In genomic region chr7:138161600-138162081, GRCh38 we compare ENCODE assay signal across 1 cellular context.
TF ChIP-seq lines count a peak whose summit lies in the region.

No MANE protein-coding gene starts in this region.

TF ChIP-seq in HepG2, 621 proteins besides CTCF, POLR2A, EP300 and RAD21 (continued from another document and continues in another):
- TF ChIP-seq CEBPG (CRISPR knock-in tag; IDR thresholded peaks at IDR 0.05), result peak; percentile 16; the same call in 1 of the 2 replicates
- TF ChIP-seq ZNF746 (CRISPR knock-in tag; IDR thresholded peaks at IDR 0.05), result no peak
- no peak for TF ChIP-seq ZNF510 (CRISPR knock-in tag; IDR thresholded peaks at IDR 0.05; ENCODE audit: low read depth)
- peak; percentile 70 for TF ChIP-seq IRF2 (CRISPR knock-in tag; IDR thresholded peaks at IDR 0.05)
- TF ChIP-seq ZNF18 (CRISPR knock-in tag; IDR thresholded peaks at IDR 0.05; ENCODE audit: insufficient replicate concordance), result no peak
- TF ChIP-seq SMC3 (IDR thresholded peaks at IDR 0.05; ENCODE audit: low read length), result peak; percentile 99
- TF ChIP-seq NFYC (CRISPR knock-in tag; IDR thresholded peaks at IDR 0.05), result no peak
- peak in 1 of 2 experiments; percentile 56; a peak in 1 of 4 replicates for TF ChIP-seq KLF16 (CRISPR knock-in tag; IDR thresholded peaks at IDR 0.05)
- peak; percentile 57; the same call in 1 of the 2 replicates for TF ChIP-seq KMT2B (CRISPR knock-in tag; IDR thresholded peaks at IDR 0.05)
- TF ChIP-seq THAP11 (CRISPR knock-in tag; IDR thresholded peaks at IDR 0.05), result peak; percentile 63
- no peak; the same call in 1 of the 2 replicates for TF ChIP-seq ZNF782 (CRISPR knock-in tag; IDR thresholded peaks at IDR 0.05; ENCODE audit: borderline replicate concordance)
- TF ChIP-seq DNMT1 (CRISPR knock-in tag; IDR thresholded peaks at IDR 0.05), result no peak
- no peak for TF ChIP-seq NONO (IDR thresholded peaks at IDR 0.05)
- no peak for TF ChIP-seq NONO (CRISPR knock-in tag; conservative IDR thresholded peaks at IDR 0.05)
- TF ChIP-seq SALL1 (CRISPR knock-in tag; IDR thresholded peaks at IDR 0.05), result peak; percentile 88
- TF ChIP-seq ZNF598 (CRISPR knock-in tag; IDR thresholded peaks at IDR 0.05; ENCODE audit: borderline replicate concordance), result peak; percentile 55; the same call in 1 of the 2 replicates
- peak; percentile 81; the same call in 2 of the 3 replicates for TF ChIP-seq MXI1 (IDR thresholded peaks at IDR 0.05; ENCODE audit: borderline replicate concordance, low read depth, low read length)
- no peak for TF ChIP-seq KDM6A (CRISPR knock-in tag; IDR thresholded peaks at IDR 0.05; ENCODE audit: low read depth)
- TF ChIP-seq, protein P1, sequence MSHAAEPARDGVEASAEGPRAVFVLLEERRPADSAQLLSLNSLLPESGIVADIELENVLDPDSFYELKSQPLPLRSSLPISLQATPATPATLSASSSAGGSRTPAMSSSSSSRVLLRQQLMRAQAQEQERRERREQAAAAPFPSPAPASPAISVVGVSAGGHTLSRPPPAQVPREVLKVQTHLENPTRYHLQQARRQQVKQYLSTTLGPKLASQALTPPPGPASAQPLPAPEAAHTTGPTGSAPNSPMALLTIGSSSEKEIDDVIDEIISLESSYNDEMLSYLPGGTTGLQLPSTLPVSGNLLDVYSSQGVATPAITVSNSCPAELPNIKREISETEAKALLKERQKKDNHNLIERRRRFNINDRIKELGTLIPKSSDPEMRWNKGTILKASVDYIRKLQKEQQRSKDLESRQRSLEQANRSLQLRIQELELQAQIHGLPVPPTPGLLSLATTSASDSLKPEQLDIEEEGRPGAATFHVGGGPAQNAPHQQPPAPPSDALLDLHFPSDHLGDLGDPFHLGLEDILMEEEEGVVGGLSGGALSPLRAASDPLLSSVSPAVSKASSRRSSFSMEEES (CRISPR knock-in tag; IDR thresholded peaks at IDR 0.05), result 0 out of 2 replicates have a peak, but pooled peaks have one; percentile 36
- TF ChIP-seq ARID4A (CRISPR knock-in tag; IDR thresholded peaks at IDR 0.05; ENCODE audit: borderline replicate concordance), result peak; percentile 25; the same call in 1 of the 2 replicates
- TF ChIP-seq KAT8 (CRISPR knock-in tag; IDR thresholded peaks at IDR 0.05), result peak; percentile 37; the same call in 1 of the 2 replicates
- 0 out of 2 replicates have a peak, but pooled peaks have one; percentile 75 for TF ChIP-seq RFXANK (CRISPR knock-in tag; IDR thresholded peaks at IDR 0.05)
- no peak for TF ChIP-seq ZBTB38 (CRISPR knock-in tag; IDR thresholded peaks at IDR 0.05)
- peak; percentile 88; the same call in 1 of the 2 replicates for TF ChIP-seq SMYD3 (CRISPR knock-in tag; IDR thresholded peaks at IDR 0.05)
- TF ChIP-seq STAT6 (CRISPR knock-in tag; IDR thresholded peaks at IDR 0.05; ENCODE audit: borderline replicate concordance), result no peak
- TF ChIP-seq BORCS8-MEF2B (CRISPR knock-in tag; IDR thresholded peaks at IDR 0.05), result 0 out of 2 replicates have a peak, but pooled peaks have one; percentile 51
- TF ChIP-seq TFAP4 (IDR thresholded peaks at IDR 0.05; ENCODE audit: borderline replicate concordance, low read depth), result no peak
- TF ChIP-seq, protein P2, sequence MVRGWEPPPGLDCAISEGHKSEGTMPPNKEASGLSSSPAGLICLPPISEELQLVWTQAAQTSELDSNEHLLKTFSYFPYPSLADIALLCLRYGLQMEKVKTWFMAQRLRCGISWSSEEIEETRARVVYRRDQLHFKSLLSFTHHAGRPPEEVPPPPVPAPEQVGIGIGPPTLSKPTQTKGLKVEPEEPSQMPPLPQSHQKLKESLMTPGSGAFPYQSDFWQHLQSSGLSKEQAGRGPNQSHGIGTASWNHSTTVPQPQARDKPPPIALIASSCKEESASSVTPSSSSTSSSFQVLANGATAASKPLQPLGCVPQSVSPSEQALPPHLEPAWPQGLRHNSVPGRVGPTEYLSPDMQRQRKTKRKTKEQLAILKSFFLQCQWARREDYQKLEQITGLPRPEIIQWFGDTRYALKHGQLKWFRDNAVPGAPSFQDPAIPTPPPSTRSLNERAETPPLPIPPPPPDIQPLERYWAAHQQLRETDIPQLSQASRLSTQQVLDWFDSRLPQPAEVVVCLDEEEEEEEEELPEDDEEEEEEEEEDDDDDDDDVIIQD (CRISPR knock-in tag; IDR thresholded peaks at IDR 0.05; ENCODE audit: low read depth), result peak; percentile 76
- peak; percentile 32 for TF ChIP-seq RBM22 (optimal IDR thresholded peaks at IDR 0.05; ENCODE audit: low read length)
- TF ChIP-seq, protein P3, sequence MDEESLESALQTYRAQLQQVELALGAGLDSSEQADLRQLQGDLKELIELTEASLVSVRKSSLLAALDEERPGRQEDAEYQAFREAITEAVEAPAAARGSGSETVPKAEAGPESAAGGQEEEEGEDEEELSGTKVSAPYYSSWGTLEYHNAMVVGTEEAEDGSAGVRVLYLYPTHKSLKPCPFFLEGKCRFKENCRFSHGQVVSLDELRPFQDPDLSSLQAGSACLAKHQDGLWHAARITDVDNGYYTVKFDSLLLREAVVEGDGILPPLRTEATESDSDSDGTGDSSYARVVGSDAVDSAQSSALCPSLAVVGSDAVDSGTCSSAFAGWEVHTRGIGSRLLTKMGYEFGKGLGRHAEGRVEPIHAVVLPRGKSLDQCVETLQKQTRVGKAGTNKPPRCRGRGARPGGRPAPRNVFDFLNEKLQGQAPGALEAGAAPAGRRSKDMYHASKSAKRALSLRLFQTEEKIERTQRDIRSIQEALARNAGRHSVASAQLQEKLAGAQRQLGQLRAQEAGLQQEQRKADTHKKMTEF (CRISPR knock-in tag; IDR thresholded peaks at IDR 0.05), result peak; percentile 55; the same call in 1 of the 2 replicates
- peak; percentile 65; the same call in 1 of the 2 replicates for TF ChIP-seq HDAC2 (CRISPR knock-in tag; IDR thresholded peaks at IDR 0.05)
- TF ChIP-seq, protein P4, sequence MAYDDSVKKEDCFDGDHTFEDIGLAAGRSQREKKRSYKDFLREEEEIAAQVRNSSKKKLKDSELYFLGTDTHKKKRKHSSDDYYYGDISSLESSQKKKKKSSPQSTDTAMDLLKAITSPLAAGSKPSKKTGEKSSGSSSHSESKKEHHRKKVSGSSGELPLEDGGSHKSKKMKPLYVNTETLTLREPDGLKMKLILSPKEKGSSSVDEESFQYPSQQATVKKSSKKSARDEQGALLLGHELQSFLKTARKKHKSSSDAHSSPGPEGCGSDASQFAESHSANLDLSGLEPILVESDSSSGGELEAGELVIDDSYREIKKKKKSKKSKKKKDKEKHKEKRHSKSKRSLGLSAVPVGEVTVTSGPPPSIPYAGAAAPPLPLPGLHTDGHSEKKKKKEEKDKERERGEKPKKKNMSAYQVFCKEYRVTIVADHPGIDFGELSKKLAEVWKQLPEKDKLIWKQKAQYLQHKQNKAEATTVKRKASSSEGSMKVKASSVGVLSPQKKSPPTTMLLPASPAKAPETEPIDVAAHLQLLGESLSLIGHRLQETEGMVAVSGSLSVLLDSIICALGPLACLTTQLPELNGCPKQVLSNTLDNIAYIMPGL (CRISPR knock-in tag; IDR thresholded peaks at IDR 0.05; ENCODE audit: borderline replicate concordance in 1 of 2, low read depth in 1 of 2), result peak; percentile 54 to 69; a peak in 2 of 4 replicates
- TF ChIP-seq HOXA3 (CRISPR knock-in tag; IDR thresholded peaks at IDR 0.05), result peak; percentile 91
- TF ChIP-seq ZNF230 (CRISPR knock-in tag; IDR thresholded peaks at IDR 0.05), result no peak
- TF ChIP-seq PATZ1 (CRISPR knock-in tag; IDR thresholded peaks at IDR 0.05), result peak; percentile 32; the same call in 1 of the 2 replicates
- no peak for TF ChIP-seq U2AF1 (optimal IDR thresholded peaks at IDR 0.05; ENCODE audit: low read depth, low read length)
- TF ChIP-seq CAMTA2 (CRISPR knock-in tag; IDR thresholded peaks at IDR 0.05; ENCODE audit: borderline replicate concordance), result no peak
- no peak for TF ChIP-seq ZNF274 (CRISPR knock-in tag; IDR thresholded peaks at IDR 0.05)
- peak; percentile 56; the same call in 1 of the 2 replicates for TF ChIP-seq BRD4 (CRISPR knock-in tag; IDR thresholded peaks at IDR 0.05)
- peak; percentile 74; the same call in 1 of the 2 replicates for TF ChIP-seq SMAD3 (CRISPR knock-in tag; IDR thresholded peaks at IDR 0.05)
- peak; percentile 37; the same call in 1 of the 2 replicates for TF ChIP-seq FOXA3 (CRISPR knock-in tag; IDR thresholded peaks at IDR 0.05)
- no peak for TF ChIP-seq PBX2 (CRISPR knock-in tag; IDR thresholded peaks at IDR 0.05)
- TF ChIP-seq ZNF468 (CRISPR knock-in tag; IDR thresholded peaks at IDR 0.05), result no peak
- peak; percentile 94 for TF ChIP-seq ZMYM4 (CRISPR knock-in tag; IDR thresholded peaks at IDR 0.05)
- no peak for TF ChIP-seq ZNF563 (CRISPR knock-in tag; IDR thresholded peaks at IDR 0.05)
